In the genomic region with DNA sequence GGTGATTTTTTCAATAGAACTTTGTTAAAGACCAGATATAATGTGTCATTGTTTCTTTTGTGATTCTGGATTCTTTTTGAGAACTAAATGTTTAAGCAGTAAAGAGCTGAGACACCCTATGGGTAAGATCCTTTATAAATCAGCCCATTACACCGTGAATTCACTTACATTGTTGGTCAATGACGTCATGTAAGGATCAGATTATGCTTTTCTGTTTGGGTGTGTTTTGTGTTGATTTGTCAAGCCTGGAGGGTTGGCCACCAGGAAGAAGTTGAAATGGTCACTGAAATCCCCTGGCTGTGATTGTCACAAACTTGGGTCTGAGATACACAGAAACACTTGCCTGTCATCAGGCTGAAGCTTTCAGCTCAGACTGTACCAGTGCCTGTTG, we compare ENCODE assay signal across 11 cellular contexts. TPM values are rescaled to one million over a fixed set of nuclear protein-coding genes. Genes with fewer than 3 reads are reported as not detected.
A peak's percentile ranks its signal among the peaks of the same experiment; 100 is the strongest.
DNase-seq lines count a peak whose midpoint lies in the region; ATAC-seq, FAIRE-seq and TF ChIP-seq lines count a peak whose summit lies in the region.
"Had no signal": no experiment of that assay in that cellular context is flagged by ENCODE, and none has a peak within 500 bp of the region (broad histone marks: within the 10 kb centered on the region; RNA-seq: fewer than 3 reads in every experiment).

No MANE protein-coding gene starts in this region.

- H3K27ac Mint-ChIP-seq in naive thymus-derived CD4-positive, alpha-beta T cell, result no peak overlapping the region
- no peak overlapping the region for H3K27ac Mint-ChIP-seq in type B pancreatic cell

- no peak overlapping the region for H3K4me3 ChIP-seq in HAP-1
- H3K4me3 ChIP-seq in K562, result no peak overlapping the region
- H3K4me3 ChIP-seq in right atrium auricular region, result no peak overlapping the region
- H3K4me3 ChIP-seq in skeletal muscle satellite cell (ENCODE audit: low read length), result peak overlapping the region; percentile 18
- H3K4me3 ChIP-seq in naive thymus-derived CD4-positive, alpha-beta T cell (ENCODE audit: low read length), result no peak overlapping the region

- H3K9me3 Mint-ChIP-seq in naive thymus-derived CD4-positive, alpha-beta T cell, result peaks cover 0 to 5% (median 0%) of the 10 kb centered on the region in 11 donors
- peaks cover 13% of the 10 kb centered on the region for H3K9me3 Mint-ChIP-seq in type B pancreatic cell

- no peaks in the 10 kb centered on the region for H3K79me2 ChIP-seq in K562 (ENCODE audit: control insufficient read depth, insufficient read depth, low read length)

- H2AFZ ChIP-seq in K562 (ENCODE audit: low read depth, low read length), result no peak overlapping the region

- no peaks in the 10 kb centered on the region for H3K9me1 ChIP-seq in K562 (ENCODE audit: control insufficient read depth, insufficient read depth, low read length)

- H4K20me1 ChIP-seq in K562 (replicated peaks; ENCODE audit: control insufficient read depth, insufficient read depth, low read length), result no peaks in the 10 kb centered on the region

- no peak for TF ChIP-seq CTCF in K562 (IDR thresholded peaks at IDR 0.05 in 2 of 3, conservative IDR thresholded peaks at IDR 0.05 in 1 of 3; ENCODE audit: insufficient read depth in 2 of 3, low read depth in 1 of 3, low read length in 3 of 3)
- TF ChIP-seq CTCF in right atrium auricular region (IDR thresholded peaks at IDR 0.05), result no peak
- TF ChIP-seq CTCF in type B pancreatic cell (conservative IDR thresholded peaks at IDR 0.05), result no peak

- H3K4me3 Mint-ChIP-seq in naive thymus-derived CD4-positive, alpha-beta T cell, result no peak overlapping the region
- H3K4me3 Mint-ChIP-seq in type B pancreatic cell, result no peak overlapping the region
- H3K4me3 Mint-ChIP-seq: WTC11 had no signal

- H3K9ac ChIP-seq in K562 (ENCODE audit: insufficient read depth in 1 of 2, low read depth in 2 of 2, low read length in 2 of 2), result no peak overlapping the region
- H3K9ac ChIP-seq in skeletal muscle satellite cell (ENCODE audit: low read depth, low read length), result peak overlapping the region; percentile 40

- peaks cover 27% of the 10 kb centered on the region for H3K4me1 ChIP-seq in HAP-1
- H3K4me1 ChIP-seq in K562 (replicated peaks in 1 of 2; ENCODE audit: control insufficient read depth in 2 of 2, insufficient read depth in 2 of 2, low read length in 2 of 2), result peaks cover 0 to 4% of the 10 kb centered on the region in 2 experiments; a peak in 1 of 5 replicates
- H3K4me1 ChIP-seq in right atrium auricular region, result peaks cover 0 to 11% of the 10 kb centered on the region in 2 donors
- H3K4me1 ChIP-seq in skeletal muscle satellite cell (ENCODE audit: control insufficient read depth, insufficient read depth, low read length), result peaks cover 16% of the 10 kb centered on the region
- no peaks in the 10 kb centered on the region for H3K4me1 ChIP-seq in naive thymus-derived CD4-positive, alpha-beta T cell (ENCODE audit: control insufficient read depth in 2 of 2, insufficient read depth in 2 of 2, low read length in 2 of 2)

- no peak overlapping the region for H3K4me2 ChIP-seq in K562 (ENCODE audit: insufficient read depth, low read length)
- H3K4me2 ChIP-seq in skeletal muscle satellite cell (ENCODE audit: low read length), result peak overlapping the region; percentile 63

- H3K36me3 Mint-ChIP-seq in naive thymus-derived CD4-positive, alpha-beta T cell, result peaks cover 0 to 6% (median 0%) of the 10 kb centered on the region in 5 donors
- no peaks in the 10 kb centered on the region for H3K36me3 Mint-ChIP-seq in type B pancreatic cell
- H3K36me3 Mint-ChIP-seq: WTC11 had no signal

- H3K9me3 ChIP-seq in HAP-1 (no peaks in the 10 kb centered on the region), K562 (replicated peaks; ENCODE audit: control insufficient read depth, insufficient read depth, low read depth, low read length) (no peaks in the 10 kb centered on the region), right atrium auricular region (no peaks in the 10 kb centered on the region), skeletal muscle satellite cell (replicated peaks; ENCODE audit: low read length) (no peaks in the 10 kb centered on the region)
- H3K9me3 ChIP-seq in naive thymus-derived CD4-positive, alpha-beta T cell (ENCODE audit: control insufficient read depth in 2 of 3, low read length in 3 of 3), result no peaks in the 10 kb centered on the region

- FAIRE-seq in K562 (lab: Jason Lieb, UNC), result peak; percentile 32
- FAIRE-seq: keratinocyte had no signal

- H3K4me1 Mint-ChIP-seq in naive thymus-derived CD4-positive, alpha-beta T cell, result no peaks in the 10 kb centered on the region
- peaks cover 6% of the 10 kb centered on the region for H3K4me1 Mint-ChIP-seq in type B pancreatic cell (ENCODE audit: unreplicated experiment)

- WGBS in K562 (ENCODE audit: insufficient coverage, low coverage, missing lambda C conversion rate), result 0% methylated on average over 2 of the region's 2 CpGs

- H3K27me3 Mint-ChIP-seq in naive thymus-derived CD4-positive, alpha-beta T cell, result peaks cover 0 to 14% (median 0%) of the 10 kb centered on the region in 5 donors
- no peaks in the 10 kb centered on the region for H3K27me3 Mint-ChIP-seq in type B pancreatic cell

- no peak for TF ChIP-seq EP300 in K562 (IDR thresholded peaks at IDR 0.05; ENCODE audit: low read length)

- ATAC-seq in K562, result no peak
- ATAC-seq in naive thymus-derived CD4-positive, alpha-beta T cell, result no peak
- ATAC-seq: WTC11 had no signal

- intact Hi-C loops in K562 (cut with micrococcal nuclease), result no loop called here
- intact Hi-C loops in naive thymus-derived CD4-positive, alpha-beta T cell (cut with micrococcal nuclease), result no loop called here

- CTCF ChIA-PET in K562 (lab: Yijun Ruan, JAX; ENCODE audit: low intra/inter-chr PET ratio), result no interaction called here
- CTCF ChIA-PET in naive thymus-derived CD4-positive, alpha-beta T cell (lab: Charles Lee), result no interaction called here

- BruUV-seq in K562 (replicated peaks; lab: Mats Ljungman, UMichigan), result no TSS peak

- H3K27ac ChIP-seq in K562 (ENCODE audit: extremely low read depth, low read depth, low read length), result no peak overlapping the region
- peak overlapping the region; percentile 29 to 64 for H3K27ac ChIP-seq in right atrium auricular region
- no peak overlapping the region for H3K27ac ChIP-seq in naive thymus-derived CD4-positive, alpha-beta T cell (ENCODE audit: low read depth, low read length)

- DNase-seq in HAP-1 (ENCODE audit: low spot score in 2 of 2), result peak; percentile 42 to 86
- DNase-seq in K562 (ENCODE audit: extremely low read depth in 1 of 4, low spot score in 3 of 4), result peak in 1 of 4 experiments; percentile 6
- no peak for DNase-seq in right atrium auricular region (ENCODE audit: low spot score)
- DNase-seq in naive thymus-derived CD4-positive, alpha-beta T cell, result no peak
- DNase-seq in pons (ENCODE audit: low spot score), result no peak
- DNase-seq in COR-L47 (lab: John Stamatoyannopoulos, UW), result no peak
- no peak for DNase-seq in type B pancreatic cell (ENCODE audit: extremely low spot score, unreplicated experiment)
- DNase-seq: NCI-H1436 had no signal

- POLR2A ChIA-PET in K562 (lab: Yijun Ruan, JAX), result no interaction called here
- POLR2A ChIA-PET in naive thymus-derived CD4-positive, alpha-beta T cell (lab: Charles Lee), result no interaction called here

- H3K36me3 ChIP-seq in HAP-1 (replicated peaks) (0 out of 2 replicates have a peak, but pooled peaks cover 3% of the 10 kb centered on the region), K562 (ENCODE audit: control insufficient read depth, insufficient read depth, low read length) (no peaks in the 10 kb centered on the region), right atrium auricular region (no peaks in the 10 kb centered on the region), skeletal muscle satellite cell (ENCODE audit: insufficient read depth, low read length) (no peaks in the 10 kb centered on the region)
- no peaks in the 10 kb centered on the region for H3K36me3 ChIP-seq in naive thymus-derived CD4-positive, alpha-beta T cell (ENCODE audit: control insufficient read depth in 2 of 3, insufficient read depth in 3 of 3, low read length in 3 of 3)

- H3K27me3 ChIP-seq in HAP-1 (ENCODE audit: low read depth), result no peaks in the 10 kb centered on the region
- H3K27me3 ChIP-seq in K562 (ENCODE audit: control insufficient read depth in 2 of 2, insufficient read depth in 2 of 2, low read length in 2 of 2), result no peaks in the 10 kb centered on the region
- H3K27me3 ChIP-seq in right atrium auricular region, result no peaks in the 10 kb centered on the region
- no peaks in the 10 kb centered on the region for H3K27me3 ChIP-seq in skeletal muscle satellite cell (ENCODE audit: control insufficient read depth, insufficient read depth, low read length)
- no peaks in the 10 kb centered on the region for H3K27me3 ChIP-seq in naive thymus-derived CD4-positive, alpha-beta T cell (ENCODE audit: control insufficient read depth in 2 of 2, insufficient read depth in 2 of 2, low read length in 2 of 2)

- in situ Hi-C loops in HAP-1 (cut with MboI; ENCODE audit: low sequenced_read_pairs), result no loop called here
- in situ Hi-C loops in K562 (cut with MboI), result no loop called here

- TF ChIP-seq POLR2A in K562 (conservative IDR thresholded peaks at IDR 0.05), result no peak

- TF ChIP-seq RAD21 in K562 (CRISPR knock-in tag; conservative IDR thresholded peaks at IDR 0.05 in 1 of 2, IDR thresholded peaks at IDR 0.05 in 1 of 2), result no peak

RNA-seq across cellular contexts. Expression of a gene that starts 7.0 kb away (rescaled TPM):
- total RNA-seq in K562 (2011; cell fraction: chromatin; rRNA removed; ENCODE audit: low replicate concordance), result 0.21 TPM in 1 of 2 replicates, not detected in the other
- not detected in 2 replicates for total RNA-seq in K562 (2011; cell fraction: nucleolus; rRNA removed)
- total RNA-seq in K562 (2011; cell fraction: nucleoplasm; rRNA removed), result 0.38 TPM in 1 of 2 replicates, not detected in the other
- total RNA-seq in K562 (2014; rRNA removed) (0.18 TPM in 1 of 2 replicates, not detected in the other), K562 (2014; rRNA removed; fragmentation: Illumina TruSeq; extraction: Trizol) (not detected in 2 replicates), K562 (2015; rRNA removed; fragmentation: Illumina TruSeq; extraction: Trizol) (not detected in 2 replicates), K562 (2021) (not detected in 2 replicates), right atrium auricular region (not detected), type B pancreatic cell (ENCODE audit: low replicate concordance) (1.2 and 2.0 TPM in 2 replicates)
- polyA plus RNA-seq in K562 (2011; rRNA removed) (0.05 TPM in 1 of 2 replicates, not detected in the other), K562 (2014; fragmentation: Illumina TruSeq; extraction: Trizol) (not detected in 2 replicates), K562 (2014; fragmentation: Nextera tagmentation; extraction: Ambion mirVana) (under 1 TPM; 0.04 to 0.08 TPM), K562 (2014; rRNA removed) (not detected in 2 replicates)
- polyA plus RNA-seq in K562 (2011; cell fraction: cytosol; rRNA removed), result not detected in 2 replicates
- 0.08 and 0.09 TPM in 2 replicates for polyA plus RNA-seq in K562 (2011; cell fraction: nucleus; rRNA removed)
- polyA plus RNA-seq in K562 (2012), result 0.06 TPM in 1 of 2 replicates, not detected in the other
- polyA minus RNA-seq in K562 (2011; rRNA and poly(A)+ RNA removed), result 0.33 TPM in 1 of 2 replicates, not detected in the other
- not detected in 2 replicates for polyA minus RNA-seq in K562 (2011; cell fraction: cytosol; rRNA and poly(A)+ RNA removed)
- polyA minus RNA-seq in K562 (2011; cell fraction: nucleus; rRNA and poly(A)+ RNA removed), result not detected in 2 replicates
- total RNA-seq in skeletal muscle satellite cell (2012; rRNA removed), result under 0.01 TPM in 1 of 2 replicates, not detected in the other
- 1 to 10 TPM in 2 of 5 experiments, under 1 TPM in 2, not detected in 1; 0.32 to 1.2 (median 0.78) TPM for total RNA-seq in naive thymus-derived CD4-positive, alpha-beta T cell
- polyA plus RNA-seq in naive thymus-derived CD4-positive, alpha-beta T cell, result under 1 TPM; 0.28 to 0.95 TPM
- polyA plus RNA-seq: keratinocyte had no signal

Comparison
In these comparisons a context has a peak if more than half of its experiments do, and no peak if none do; other contexts are left out.
1. DNase-seq: peak in HAP-1 (2 of 2); none in right atrium auricular region (single experiment), naive thymus-derived CD4-positive, alpha-beta T cell (0 of 9), pons (single experiment), COR-L47 (single experiment) and type B pancreatic cell (single experiment).
2. H3K27ac ChIP-seq: peak in right atrium auricular region (2 of 2); none in K562 (single experiment) and naive thymus-derived CD4-positive, alpha-beta T cell (single experiment).